In the genomic region with DNA sequence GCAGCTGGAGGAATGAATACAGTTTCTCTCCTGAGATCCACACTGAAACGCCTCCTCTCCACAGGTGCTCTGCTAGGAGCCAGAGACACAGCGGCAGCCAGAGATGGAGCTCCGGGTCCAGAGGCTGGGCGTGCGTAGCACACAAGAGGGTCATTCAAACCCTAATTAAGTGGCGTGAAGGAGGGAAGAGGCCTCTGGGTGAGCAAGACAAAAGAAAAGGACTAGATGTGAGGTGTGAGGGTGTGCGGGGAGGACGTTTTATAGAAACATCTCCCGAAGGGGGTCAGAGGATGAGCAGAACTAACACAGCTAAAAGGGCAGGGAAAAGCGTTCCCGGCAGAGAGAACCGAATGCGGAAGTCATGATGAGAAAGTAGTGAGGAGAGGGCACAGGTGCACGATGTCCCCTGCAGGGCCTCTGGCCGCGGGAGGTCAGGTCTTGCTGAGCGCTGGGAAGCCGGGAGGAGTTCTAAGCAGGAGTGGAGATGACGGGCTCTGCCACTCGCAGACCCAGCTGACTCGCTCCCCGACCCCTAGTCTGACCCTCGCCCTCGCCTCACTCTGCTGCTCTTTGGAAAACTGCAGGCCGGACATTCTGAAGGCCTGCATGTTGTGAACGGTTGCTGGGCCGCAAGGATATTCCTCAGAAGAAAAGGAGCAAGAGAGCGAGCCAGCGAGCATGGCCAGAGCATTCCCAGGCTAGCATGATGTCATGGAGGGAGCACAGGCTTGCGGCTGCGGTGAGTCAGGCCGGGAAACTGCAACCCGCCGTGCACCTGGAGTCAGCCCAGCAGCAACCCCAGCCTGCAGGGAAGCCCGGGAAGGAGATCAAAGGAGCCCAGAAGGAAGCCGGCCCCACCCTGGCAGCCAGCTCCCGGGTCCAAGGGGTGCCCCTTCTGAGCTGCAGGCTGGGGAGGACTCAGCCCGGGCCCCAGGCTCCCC, we compare ENCODE assay signal across 9 cellular contexts. TPM values are rescaled to one million over a fixed set of nuclear protein-coding genes. Genes with fewer than 3 reads are reported as not detected.
DNase-seq lines count a peak whose midpoint lies in the region; ATAC-seq and TF ChIP-seq lines count a peak whose summit lies in the region.
"Had no signal": no experiment of that assay in that cellular context is flagged by ENCODE, and none has a peak within 500 bp of the region (broad histone marks: within the 10 kb centered on the region; RNA-seq: fewer than 3 reads in every experiment).

No MANE protein-coding gene starts in this region.

- peak overlapping the region in 2 of 4 donors; percentile 51 to 73 for H3K27ac ChIP-seq in body of pancreas
- H3K27ac ChIP-seq in iPS-20b (ENCODE audit: low read length), result no peak overlapping the region
- H3K27ac ChIP-seq in thyroid gland, result peak overlapping the region in 2 of 3 donors; percentile 23 to 24

- H3K4me1 ChIP-seq in body of pancreas (peaks cover 22% of the 10 kb centered on the region), iPS-20b (ENCODE audit: insufficient read depth, low read length) (peaks cover 17% of the 10 kb centered on the region), thyroid gland (peaks cover 9 to 26% of the 10 kb centered on the region in 2 donors)

- no peaks in the 10 kb centered on the region for H3K27me3 ChIP-seq in body of pancreas
- peaks cover 15% of the 10 kb centered on the region; the same call in 1 of the 2 replicates for H3K27me3 ChIP-seq in iPS-20b (ENCODE audit: insufficient read depth, low read length)
- no peaks in the 10 kb centered on the region for H3K27me3 ChIP-seq in thyroid gland

- 60 to 72% methylated on average over 34 to 38 of the region's 38 CpGs for WGBS in body of pancreas, 2 donors
- 67 to 73% methylated on average over 32 to 37 of the region's 38 CpGs for WGBS in thyroid gland, 2 donors

- intact Hi-C loops in body of pancreas (cut with DNase I), result no loop called here
- intact Hi-C loops in thyroid gland (cut with DNase I), result no loop called here

- DNase-seq in HT1080 (ENCODE audit: low read depth) (peak; percentile 91), body of pancreas (peak; percentile 64 to 93 (median 80)), thyroid gland (peak; percentile 43 to 50), left lobe of liver (ENCODE audit: low spot score) (no peak)
- DNase-seq: activated CD4-positive, alpha-beta T cell treated with anti-CD3 and anti-CD28 coated beads, Interleukin-2, amount 50 U/mL, for 4 hours; naive thymus-derived CD4-positive, alpha-beta T cell had no signal

- TF ChIP-seq POLR2A in body of pancreas (IDR thresholded peaks at IDR 0.05) (no peak), thyroid gland (IDR thresholded peaks at IDR 0.05) (no peak)

- ATAC-seq in body of pancreas (peak; percentile 81), SK-N-SH treated with all-trans-retinoic acid at 6 μM for 48 hours (no peak), left lobe of liver (no peak), GM18517 (IDR thresholded peaks at IDR 0.05; ENCODE audit: unreplicated experiment) (no peak)
- ATAC-seq: naive thymus-derived CD4-positive, alpha-beta T cell had no signal

- H3K9ac ChIP-seq in iPS-20b (ENCODE audit: low read depth, low read length), result peak overlapping the region; percentile 28; the same call in 1 of the 2 replicates

- H3K9me3 ChIP-seq in body of pancreas (peaks cover 0 to 2% (median 0%) of the 10 kb centered on the region in 3 donors), iPS-20b (ENCODE audit: insufficient read depth, low read depth, low read length) (no peaks in the 10 kb centered on the region), thyroid gland (no peaks in the 10 kb centered on the region)

- H3K4me3 ChIP-seq in body of pancreas (no peak overlapping the region), iPS-20b (ENCODE audit: low read length) (peak overlapping the region; percentile 30; the same call in 1 of the 2 replicates), thyroid gland (replicated peaks in 1 of 3) (no peak overlapping the region)

- no peaks in the 10 kb centered on the region for H3K36me3 ChIP-seq in body of pancreas (replicated peaks in 1 of 2; ENCODE audit: insufficient read depth in 1 of 2, low read depth in 2 of 2)
- no peaks in the 10 kb centered on the region for H3K36me3 ChIP-seq in iPS-20b (ENCODE audit: insufficient read depth, low read depth, low read length)
- H3K36me3 ChIP-seq in thyroid gland, result no peaks in the 10 kb centered on the region

- TF ChIP-seq CTCF in body of pancreas (IDR thresholded peaks at IDR 0.05), result no peak
- TF ChIP-seq CTCF in thyroid gland (IDR thresholded peaks at IDR 0.05), result no peak

TF ChIP-seq in SK-N-SH treated with all-trans-retinoic acid at 6 μM for 48 hours, 23 proteins besides CTCF, POLR2A, EP300 and RAD21:
- TF ChIP-seq ZNF565 (CRISPR knock-in tag; conservative IDR thresholded peaks at IDR 0.05; ENCODE audit: low read depth), result no peak
- TF ChIP-seq, protein P1, sequence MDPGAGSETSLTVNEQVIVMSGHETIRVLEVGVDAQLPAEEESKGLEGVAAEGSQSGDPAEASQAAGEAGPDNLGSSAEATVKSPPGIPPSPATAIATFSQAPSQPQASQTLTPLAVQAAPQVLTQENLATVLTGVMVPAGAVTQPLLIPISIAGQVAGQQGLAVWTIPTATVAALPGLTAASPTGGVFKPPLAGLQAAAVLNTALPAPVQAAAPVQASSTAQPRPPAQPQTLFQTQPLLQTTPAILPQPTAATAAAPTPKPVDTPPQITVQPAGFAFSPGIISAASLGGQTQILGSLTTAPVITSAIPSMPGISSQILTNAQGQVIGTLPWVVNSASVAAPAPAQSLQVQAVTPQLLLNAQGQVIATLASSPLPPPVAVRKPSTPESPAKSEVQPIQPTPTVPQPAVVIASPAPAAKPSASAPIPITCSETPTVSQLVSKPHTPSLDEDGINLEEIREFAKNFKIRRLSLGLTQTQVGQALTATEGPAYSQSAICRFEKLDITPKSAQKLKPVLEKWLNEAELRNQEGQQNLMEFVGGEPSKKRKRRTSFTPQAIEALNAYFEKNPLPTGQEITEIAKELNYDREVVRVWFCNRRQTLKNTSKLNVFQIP (CRISPR knock-in tag; IDR thresholded peaks at IDR 0.05; ENCODE audit: borderline replicate concordance, low read depth), result no peak
- TF ChIP-seq ZNF8 (CRISPR knock-in tag; IDR thresholded peaks at IDR 0.05), result no peak
- no peak for TF ChIP-seq ZNF70 (CRISPR knock-in tag; IDR thresholded peaks at IDR 0.05)

RNA-seq across cellular contexts. Expression of a gene that starts 54.2 kb away (rescaled TPM):
- 0.03 TPM in 1 of 2 replicates, not detected in the other for total RNA-seq in HT1080 (2014; rRNA removed; shearing (Covaris generic))
- not detected in 2 replicates for polyA plus RNA-seq in HT1080 (2015; cell fraction: cytosol; rRNA removed)
- polyA plus RNA-seq in HT1080 (2015; cell fraction: nucleus; rRNA removed), result not detected in 2 replicates
- total RNA-seq in body of pancreas (1 to 10 TPM in 1 of 2 donors, not detected in 1; 4.2 TPM), thyroid gland (100 to 1,000 TPM in 1 of 4 donors, 10 to 100 TPM in 3; 34.0 to 113 (median 80.2) TPM), left lobe of liver (0.38 TPM)
- total RNA-seq: naive thymus-derived CD4-positive, alpha-beta T cell had no signal
- polyA plus RNA-seq: naive thymus-derived CD4-positive, alpha-beta T cell had no signal

Comparison
In these comparisons a context has a peak if more than half of its experiments do, and no peak if none do; other contexts are left out.
1. RNA of a gene that starts 54.2 kb away (total RNA-seq): 34.0 to 113 TPM in thyroid gland; 4.2 TPM in body of pancreas, 0.38 TPM in left lobe of liver (single experiment) and 0.03 TPM in HT1080; every median in the first group is over 4 times any median in the second.